In genomic region chr7:55887786-55888185, GRCh38 we compare ENCODE assay signal across 8 cellular contexts. TPM values are rescaled to one million over a fixed set of nuclear protein-coding genes. Genes with fewer than 3 reads are reported as not detected.
A peak's percentile ranks its signal among the peaks of the same experiment; 100 is the strongest.
DNase-seq lines count a peak whose midpoint lies in the region; ATAC-seq and TF ChIP-seq lines count a peak whose summit lies in the region.

No MANE protein-coding gene starts in this region.

- TF ChIP-seq CTCF in mucosa of descending colon (IDR thresholded peaks at IDR 0.05) = no peak

- intact Hi-C loops in activated CD4-positive, alpha-beta T cell treated with anti-CD3 and anti-CD28 coated beads for 36 hours (cut with DNase I, micrococcal nuclease) = loop anchor here (1.0 to 5.0 kb wide), 8 partner anchors 64 to 521 kb away; partner anchors contain the start of genes CHCHD2 (in 2 of the 2), MRPS17 (in 2 of the 2), CCT6A (in 1 of the 2) and NIPSNAP2 (in 1 of the 2)
- intact Hi-C loops in mucosa of descending colon (cut with DNase I, micrococcal nuclease) = no loop called here

- peak overlapping the region; percentile 82 for H3K27ac Mint-ChIP-seq in activated CD4-positive, alpha-beta T cell treated with anti-CD3 and anti-CD28 coated beads for 36 hours

- CTCF ChIA-PET in activated CD4-positive, alpha-beta T cell treated with anti-CD3 and anti-CD28 coated beads for 36 hours (lab: Charles Lee) = no interaction called here

- no peaks in the 10 kb centered on the region for H3K27me3 Mint-ChIP-seq in activated CD4-positive, alpha-beta T cell treated with anti-CD3 and anti-CD28 coated beads for 36 hours

- H3K36me3 ChIP-seq in mucosa of descending colon (ENCODE audit: low read depth) = no peaks in the 10 kb centered on the region

- peak overlapping the region; percentile 80 for H3K4me3 Mint-ChIP-seq in activated CD4-positive, alpha-beta T cell treated with anti-CD3 and anti-CD28 coated beads for 36 hours

- DNase-seq in activated CD4-positive, alpha-beta T cell treated with anti-CD3 and anti-CD28 coated beads for 36 hours = peak; percentile 21
- DNase-seq in activated CD4-positive, alpha-beta T cell treated with anti-CD3 and anti-CD28 coated beads, Interleukin-2, amount 50 U/mL, for 1 hour = no peak
- peak; percentile 33 for DNase-seq in NCI-H526 treated with DMSO at 0.1 percent for 48 hours (lab: John Stamatoyannopoulos, UW)
- DNase-seq in cerebellar cortex (ENCODE audit: low spot score) = peak; percentile 32
- peak in 2 of 3 donors; percentile 9 to 36 for DNase-seq in mucosa of descending colon
- DNase-seq in DMS114 treated with DMSO at 0.1 percent for 48 hours (lab: John Stamatoyannopoulos, UW; ENCODE audit: unreplicated experiment) = no peak

- peaks cover 5% of the 10 kb centered on the region for H3K4me1 Mint-ChIP-seq in activated CD4-positive, alpha-beta T cell treated with anti-CD3 and anti-CD28 coated beads for 36 hours

- no peaks in the 10 kb centered on the region for H3K9me3 ChIP-seq in mucosa of descending colon

- no peak overlapping the region for H3K4me3 ChIP-seq in mucosa of descending colon

- POLR2A ChIA-PET in activated CD4-positive, alpha-beta T cell treated with anti-CD3 and anti-CD28 coated beads for 36 hours (lab: Charles Lee) = no interaction called here

- H3K36me3 Mint-ChIP-seq in activated CD4-positive, alpha-beta T cell treated with anti-CD3 and anti-CD28 coated beads for 36 hours (ENCODE audit: low read depth) = no peaks in the 10 kb centered on the region

- H3K9me3 Mint-ChIP-seq in activated CD4-positive, alpha-beta T cell treated with anti-CD3 and anti-CD28 coated beads for 36 hours (ENCODE audit: low read depth) = no peaks in the 10 kb centered on the region

- ATAC-seq in activated CD4-positive, alpha-beta T cell treated with anti-CD3 and anti-CD28 coated beads for 36 hours = no peak
- ATAC-seq in mucosa of descending colon = no peak
- ATAC-seq in GM18498 (IDR thresholded peaks at IDR 0.05; ENCODE audit: unreplicated experiment) = no peak
- ATAC-seq in HG03520 (IDR thresholded peaks at IDR 0.05; ENCODE audit: unreplicated experiment) = no peak

- no peaks in the 10 kb centered on the region for H3K4me1 ChIP-seq in mucosa of descending colon (ENCODE audit: low read depth)

RNA-seq across cellular contexts. Expression of gene ZNF713, which starts 0.5 kb away (rescaled TPM):
- total RNA-seq in activated CD4-positive, alpha-beta T cell treated with anti-CD3 and anti-CD28 coated beads for 36 hours = 1 to 10 TPM; 1.2 to 2.2 TPM
- 1 to 10 TPM; 2.0 to 4.3 (median 2.1) TPM for total RNA-seq in mucosa of descending colon

RNA-seq across cellular contexts. Expression of gene SEPTIN14, which starts 25.2 kb away (rescaled TPM):
- total RNA-seq in activated CD4-positive, alpha-beta T cell treated with anti-CD3 and anti-CD28 coated beads for 36 hours = not detected
- total RNA-seq in mucosa of descending colon = not detected

Comparison
In these comparisons a context has a peak if more than half of its experiments do, and no peak if none do; other contexts are left out.
1. DNase-seq: peak in activated CD4-positive, alpha-beta T cell treated with anti-CD3 and anti-CD28 coated beads for 36 hours (single experiment), NCI-H526 treated with DMSO at 0.1 percent for 48 hours (single experiment), cerebellar cortex (single experiment) and mucosa of descending colon (2 of 3); none in activated CD4-positive, alpha-beta T cell treated with anti-CD3 and anti-CD28 coated beads, Interleukin-2, amount 50 U/mL, for 1 hour (single experiment) and DMS114 treated with DMSO at 0.1 percent for 48 hours (single experiment).
2. intact Hi-C loops: an anchor here in activated CD4-positive, alpha-beta T cell treated with anti-CD3 and anti-CD28 coated beads for 36 hours (1.0 to 5.0 kb wide); none called in mucosa of descending colon.